ENCODE assay signal across 1 cellular context in genomic region chr9:128728298-128728697, GRCh38.
TF ChIP-seq lines count a peak whose summit lies in the region.

No MANE protein-coding gene starts in this region.

TF ChIP-seq in SK-N-SH, 30 proteins besides CTCF, POLR2A, EP300 and RAD21 (continued from another document):
- no peak for TF ChIP-seq USF2 (IDR thresholded peaks at IDR 0.05; ENCODE audit: borderline replicate concordance, low read depth, low read length)
- TF ChIP-seq USF1 (IDR thresholded peaks at IDR 0.05; ENCODE audit: borderline replicate concordance, low read depth): no peak
- no peak for TF ChIP-seq EZH2phosphoT487 (IDR thresholded peaks at IDR 0.05; ENCODE audit: borderline replicate concordance, low read depth)
- no peak for TF ChIP-seq RCOR1 (IDR thresholded peaks at IDR 0.05; ENCODE audit: low read length)
- no peak for TF ChIP-seq YY1 (IDR thresholded peaks at IDR 0.05; ENCODE audit: low read depth)
